24 cellular contexts compared by ENCODE assay signal in the genomic region with DNA sequence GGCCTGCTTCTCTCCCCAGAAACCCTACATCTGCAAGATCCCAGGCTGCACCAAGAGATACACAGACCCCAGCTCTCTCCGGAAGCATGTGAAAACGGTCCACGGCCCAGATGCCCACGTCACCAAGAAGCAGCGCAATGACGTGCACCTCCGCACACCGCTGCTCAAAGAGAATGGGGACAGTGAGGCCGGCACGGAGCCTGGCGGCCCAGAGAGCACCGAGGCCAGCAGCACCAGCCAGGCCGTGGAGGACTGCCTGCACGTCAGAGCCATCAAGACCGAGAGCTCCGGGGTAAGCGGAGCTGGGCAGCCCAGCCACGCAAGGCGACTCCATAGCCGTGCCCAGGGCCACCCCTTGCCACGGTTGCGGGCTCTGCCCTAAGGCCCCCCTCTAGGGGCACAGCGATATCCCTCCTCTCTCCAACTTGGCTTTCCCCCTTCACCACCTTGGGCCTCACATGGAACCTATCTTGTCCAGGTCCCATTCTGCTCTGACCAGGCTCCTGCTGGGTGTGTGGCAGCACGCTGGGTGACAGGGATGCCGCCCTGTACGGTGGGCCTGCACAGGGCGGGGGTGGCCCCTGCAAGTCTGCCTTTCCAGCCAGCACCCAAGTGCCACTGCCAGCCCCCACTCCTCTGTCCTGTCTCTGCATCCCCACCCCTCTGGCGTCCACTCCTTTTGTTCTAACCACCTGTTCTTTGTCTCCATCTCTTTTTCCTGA.
"Had no signal": no experiment of that assay in that cellular context is flagged by ENCODE, and none has a peak within 500 bp of the region (broad histone marks: within the 10 kb centered on the region; RNA-seq: fewer than 3 reads in every experiment).

No MANE protein-coding gene starts in this region.

- DNase-seq: activated CD4-positive, alpha-beta memory T cell treated with anti-CD3 and anti-CD28 coated beads, Interleukin-2, amount 10 ng/mL, durations not matched to agents 7 days and 5 days; activated CD4-positive, alpha-beta T cell treated with anti-CD3 and anti-CD28 coated beads for 36 hours; activated CD4-positive, alpha-beta T cell treated with anti-CD3 and anti-CD28 coated beads, Interleukin-2, amount 50 U/mL, for 1 hour; activated CD4-positive, CD25-positive, alpha-beta regulatory T cell; activated gamma-delta T cell; activated naive CD4-positive, alpha-beta T cell treated with anti-CD3 and anti-CD28 coated beads for 36 hours; activated T-cell treated with anti-CD3 and anti-CD28 coated beads for 4 hours; amygdala; caudate nucleus; Karpas-422; MM.1S; NCI-H1105; NCI-H1436 treated with DMSO at 0.1 percent for 48 hours; NCI-H187 treated with DMSO at 0.1 percent for 48 hours; NCI-H2081 treated with DMSO at 0.1 percent for 48 hours; NCI-H446; NCI-H524; SHP77 treated with DMSO at 0.1 percent for 48 hours; T-cell had no signal

- H3K4me1 Mint-ChIP-seq: activated CD4-positive, alpha-beta memory T cell treated with anti-CD3 and anti-CD28 coated beads, Interleukin-2, amount 10 ng/mL, durations not matched to agents 7 days and 5 days; activated CD4-positive, alpha-beta T cell treated with anti-CD3 and anti-CD28 coated beads for 36 hours; T-cell had no signal

- FAIRE-seq: K562, RCC 7860 had no signal

- H3K27ac Mint-ChIP-seq: activated CD4-positive, alpha-beta memory T cell treated with anti-CD3 and anti-CD28 coated beads, Interleukin-2, amount 10 ng/mL, durations not matched to agents 7 days and 5 days; activated CD4-positive, alpha-beta T cell treated with anti-CD3 and anti-CD28 coated beads for 36 hours; activated naive CD4-positive, alpha-beta T cell treated with anti-CD3 and anti-CD28 coated beads for 36 hours; activated naive CD8-positive, alpha-beta T cell; T-cell had no signal

- H3K4me3 Mint-ChIP-seq: activated CD4-positive, alpha-beta memory T cell treated with anti-CD3 and anti-CD28 coated beads, Interleukin-2, amount 10 ng/mL, durations not matched to agents 7 days and 5 days; activated CD4-positive, alpha-beta T cell treated with anti-CD3 and anti-CD28 coated beads for 36 hours; activated naive CD4-positive, alpha-beta T cell treated with anti-CD3 and anti-CD28 coated beads for 36 hours; activated naive CD8-positive, alpha-beta T cell; T-cell had no signal

- H3K9me3 Mint-ChIP-seq: activated naive CD4-positive, alpha-beta T cell treated with anti-CD3 and anti-CD28 coated beads for 36 hours; T-cell had no signal

- ATAC-seq: activated CD4-positive, alpha-beta T cell treated with anti-CD3 and anti-CD28 coated beads for 36 hours; K562; T-cell had no signal

- H3K27me3 Mint-ChIP-seq: activated CD4-positive, alpha-beta memory T cell treated with anti-CD3 and anti-CD28 coated beads, Interleukin-2, amount 10 ng/mL, durations not matched to agents 7 days and 5 days; activated CD4-positive, alpha-beta T cell treated with anti-CD3 and anti-CD28 coated beads for 36 hours; activated naive CD8-positive, alpha-beta T cell; T-cell had no signal

- H3K4me3 ChIP-seq: K562, SK-N-MC had no signal

- H3K36me3 Mint-ChIP-seq: activated naive CD8-positive, alpha-beta T cell; T-cell had no signal

- H3K27ac ChIP-seq: SK-N-MC, VCaP had no signal
